Comparison of ENCODE assay signal across 19 cellular contexts in genomic region chr15:57403007-57403406, GRCh38. TPM values are rescaled to one million over a fixed set of nuclear protein-coding genes. Genes with fewer than 3 reads are reported as not detected.
DNase-seq lines count a peak whose midpoint lies in the region; ATAC-seq and TF ChIP-seq lines count a peak whose summit lies in the region.
"Had no signal": no experiment of that assay in that cellular context is flagged by ENCODE, and none has a peak within 500 bp of the region (broad histone marks: within the 10 kb centered on the region; RNA-seq: fewer than 3 reads in every experiment).

No MANE protein-coding gene starts in this region.

- 34% methylated on average over 3 of the region's 3 CpGs for WGBS in HUES64
- WGBS in endodermal cell (ENCODE audit: insufficient coverage in 1 of 2, insufficient read length in 1 of 2), 2 experiments: 36 to 65% methylated on average over 1 to 3 of the region's 3 CpGs
- no CpG with 5 or more reads among the region's 3 CpGs for WGBS in neuronal stem cell (ENCODE audit: extremely low coverage in 2 of 2, insufficient read length in 2 of 2, insufficient replicate concordance in 1 of 2), 2 donors

- DNase-seq in endodermal cell (peak; percentile 43), neuronal stem cell (ENCODE audit: low spot score) (no peak), posterior cingulate gyrus (no peak), globus pallidus (ENCODE audit: low spot score) (no peak)
- DNase-seq: CD4-positive, alpha-beta T cell; DMS79; Karpas-422; MM.1S; NCI-H2029; NCI-H510A; NCI-H82; SHP77 had no signal

- H3K36me3 ChIP-seq in HUES64 (ENCODE audit: insufficient read depth, low read length) (no peaks in the 10 kb centered on the region; the same call in 1 of the 2 replicates), endodermal cell (ENCODE audit: control insufficient read depth, insufficient read depth, low read length) (peaks cover 19% of the 10 kb centered on the region), iPS-20b (ENCODE audit: insufficient read depth, low read depth, low read length) (peaks cover 5% of the 10 kb centered on the region; the same call in 1 of the 2 replicates), neuronal stem cell (replicated peaks in 1 of 2; ENCODE audit: control insufficient read depth in 2 of 2, insufficient read depth in 2 of 2, low read length in 2 of 2) (no peaks in the 10 kb centered on the region)

- peaks cover 58% of the 10 kb centered on the region for H3K4me1 Mint-ChIP-seq in endodermal cell
- H3K4me1 Mint-ChIP-seq: B cell had no signal

- no peaks in the 10 kb centered on the region for H3K27me3 Mint-ChIP-seq in endodermal cell (ENCODE audit: insufficient read depth)

- no peak overlapping the region for H4K91ac ChIP-seq in neuronal stem cell (ENCODE audit: low read depth, low read length, poor library complexity)

- no peak overlapping the region for H2BK120ac ChIP-seq in neuronal stem cell (ENCODE audit: low read depth, low read length)

- ATAC-seq in HG03571 (IDR thresholded peaks at IDR 0.05; ENCODE audit: unreplicated experiment): no peak
- ATAC-seq in HG02852 (IDR thresholded peaks at IDR 0.05; ENCODE audit: unreplicated experiment): no peak
- ATAC-seq: GM12878, Panc1 had no signal

- H2BK15ac ChIP-seq in neuronal stem cell (ENCODE audit: low read length): no peak overlapping the region

- H3K27ac Mint-ChIP-seq in endodermal cell: peak overlapping the region; percentile 14
- H3K27ac Mint-ChIP-seq: B cell; CD4-positive, alpha-beta T cell had no signal

- peak overlapping the region; percentile 46; the same call in 1 of the 2 replicates for H3K27ac ChIP-seq in HUES64 (ENCODE audit: low read depth, low read length)
- H3K27ac ChIP-seq in endodermal cell (ENCODE audit: low read depth, low read length): peak overlapping the region; percentile 55
- H3K27ac ChIP-seq in iPS-20b (ENCODE audit: low read length): peak overlapping the region; percentile 33
- no peak overlapping the region for H3K27ac ChIP-seq in neuronal stem cell (replicated peaks; ENCODE audit: low read length)

- H3K23ac ChIP-seq in neuronal stem cell (ENCODE audit: low read depth, low read length, poor library complexity): no peak overlapping the region

- H3K9me3 ChIP-seq in HUES64 (ENCODE audit: insufficient read depth, low read depth, low read length) (no peaks in the 10 kb centered on the region), endodermal cell (ENCODE audit: control insufficient read depth, low read length) (peaks cover 14% of the 10 kb centered on the region), iPS-20b (ENCODE audit: insufficient read depth, low read depth, low read length) (no peaks in the 10 kb centered on the region), neuronal stem cell (replicated peaks in 1 of 2; ENCODE audit: control insufficient read depth in 2 of 2, insufficient read depth in 1 of 2, low read depth in 1 of 2, low read length in 2 of 2) (peaks cover 0 to 5% of the 10 kb centered on the region in 2 donors)

- H3K4me1 ChIP-seq in HUES64 (ENCODE audit: insufficient read depth, low read length) (peaks cover 52% of the 10 kb centered on the region), endodermal cell (ENCODE audit: control insufficient read depth, insufficient read depth, low read length) (peaks cover 35% of the 10 kb centered on the region), iPS-20b (ENCODE audit: insufficient read depth, low read length) (peaks cover 38% of the 10 kb centered on the region), neuronal stem cell (ENCODE audit: control insufficient read depth in 2 of 2, insufficient read depth in 1 of 2, low read depth in 1 of 2, low read length in 2 of 2) (peaks cover 7 to 16% of the 10 kb centered on the region in 2 donors)

- H2BK5ac ChIP-seq in neuronal stem cell (ENCODE audit: low read length): no peak overlapping the region

- intact Hi-C loops in posterior cingulate gyrus (cut with DNase I): no loop called here

- no peak overlapping the region for H2AK5ac ChIP-seq in neuronal stem cell (ENCODE audit: low read depth, low read length)

- no peak overlapping the region for H2BK12ac ChIP-seq in neuronal stem cell (ENCODE audit: low read length)

- H3K4me2 ChIP-seq in neuronal stem cell (ENCODE audit: insufficient read depth, low read length, poor library complexity, severe bottlenecking): no peak overlapping the region

- H3K9me3 Mint-ChIP-seq in endodermal cell: peaks cover 6% of the 10 kb centered on the region
- H3K9me3 Mint-ChIP-seq: CD4-positive, alpha-beta T cell had no signal

- peak overlapping the region; percentile 48 for H2AFZ ChIP-seq in neuronal stem cell (ENCODE audit: low read length)

- H3K27me3 ChIP-seq in HUES64 (ENCODE audit: insufficient read depth, low read length) (no peaks in the 10 kb centered on the region), endodermal cell (ENCODE audit: control insufficient read depth, insufficient read depth, low read length, poor library complexity, severe bottlenecking) (no peaks in the 10 kb centered on the region), iPS-20b (ENCODE audit: insufficient read depth, low read length) (no peaks in the 10 kb centered on the region), neuronal stem cell (ENCODE audit: control insufficient read depth in 3 of 3, insufficient read depth in 3 of 3, low read depth in 1 of 3, low read length in 3 of 3) (no peaks in the 10 kb centered on the region)

- H3K14ac ChIP-seq in neuronal stem cell (ENCODE audit: low read length): no peak overlapping the region

- H3K79me1 ChIP-seq in neuronal stem cell (ENCODE audit: low read depth, low read length): no peaks in the 10 kb centered on the region

- no peak overlapping the region for H3K4ac ChIP-seq in neuronal stem cell (ENCODE audit: low read length)

- no peak overlapping the region for H3K4me3 ChIP-seq in HUES64 (ENCODE audit: low read length)
- H3K4me3 ChIP-seq in endodermal cell (ENCODE audit: low read length): no peak overlapping the region
- no peak overlapping the region for H3K4me3 ChIP-seq in iPS-20b (ENCODE audit: low read length)
- no peak overlapping the region for H3K4me3 ChIP-seq in neuronal stem cell (ENCODE audit: low read length in 2 of 2)
- H3K4me3 ChIP-seq: GM12878 had no signal

- H3K36me3 Mint-ChIP-seq in endodermal cell (ENCODE audit: low read depth): peaks cover 40% of the 10 kb centered on the region

- H3K18ac ChIP-seq in neuronal stem cell (ENCODE audit: low read length): no peak overlapping the region

- H3K4me3 Mint-ChIP-seq in endodermal cell: no peak overlapping the region
- H3K4me3 Mint-ChIP-seq: B cell; CD4-positive, alpha-beta T cell had no signal

- H3K9ac ChIP-seq in HUES64 (ENCODE audit: low read depth, low read length) (no peak overlapping the region), endodermal cell (ENCODE audit: extremely low read depth, low read length, poor library complexity, severe bottlenecking) (no peak overlapping the region), iPS-20b (ENCODE audit: low read depth, low read length) (no peak overlapping the region), neuronal stem cell (ENCODE audit: low read depth, low read length, poor library complexity) (no peak overlapping the region)

- no peak for TF ChIP-seq CTCF in endodermal cell (conservative IDR thresholded peaks at IDR 0.05)

- H4K8ac ChIP-seq in neuronal stem cell (ENCODE audit: low read depth, low read length): no peak overlapping the region

RNA-seq across cellular contexts. Expression of gene CGNL1, which starts 26.7 kb away (rescaled TPM):
- 16.7 TPM for polyA plus RNA-seq in HUES64 (2013, experiment 1 of 2)
- 17.6 TPM for polyA plus RNA-seq in HUES64 (2013, experiment 2 of 2)
- total RNA-seq in endodermal cell: 10 to 100 TPM; 82.6 to 98.0 TPM
- 15.1 TPM for polyA plus RNA-seq in endodermal cell (2013, experiment 1 of 2)
- polyA plus RNA-seq in endodermal cell (2013, experiment 2 of 2): 15.8 TPM
- 2.3 TPM for polyA plus RNA-seq in neuronal stem cell (2013, experiment 1 of 2)
- 2.3 TPM for polyA plus RNA-seq in neuronal stem cell (2013, experiment 2 of 2)
- total RNA-seq: CD4-positive, alpha-beta T cell had no signal
